10 cellular contexts compared by ENCODE assay signal in genomic region chr4:151045907-151046306, GRCh38. TPM values are rescaled to one million over a fixed set of nuclear protein-coding genes. Genes with fewer than 3 reads are reported as not detected.
DNase-seq lines count a peak whose midpoint lies in the region; ATAC-seq, FAIRE-seq and TF ChIP-seq lines count a peak whose summit lies in the region.
"Had no signal": no experiment of that assay in that cellular context is flagged by ENCODE, and none has a peak within 500 bp of the region (broad histone marks: within the 10 kb centered on the region; RNA-seq: fewer than 3 reads in every experiment).

No MANE protein-coding gene starts in this region.

- H2AFZ ChIP-seq in Karpas-422 (ENCODE audit: low read length) (no peak overlapping the region), PC-3 (ENCODE audit: low read length) (no peak overlapping the region), HepG2 (ENCODE audit: low read length) (no peak overlapping the region)

- no peak for TF ChIP-seq POLR2A in HepG2 (IDR thresholded peaks at IDR 0.05; ENCODE audit: insufficient read depth in 1 of 2, low read depth in 2 of 2, low read length in 2 of 2)

- H3K9ac ChIP-seq in Karpas-422 (ENCODE audit: low read length) = no peak overlapping the region
- no peak overlapping the region for H3K9ac ChIP-seq in PC-3 (ENCODE audit: low read length)
- no peak overlapping the region for H3K9ac ChIP-seq in HepG2 (ENCODE audit: insufficient read depth, low read depth, low read length)

- FAIRE-seq in HepG2 (lab: Jason Lieb, UNC) = peak; percentile 37

- TF ChIP-seq EP300 in HepG2 (IDR thresholded peaks at IDR 0.05; ENCODE audit: low read depth in 2 of 2, low read length in 2 of 2) = no peak
- TF ChIP-seq EP300 in HepG2 (CRISPR knock-in tag; IDR thresholded peaks at IDR 0.05; ENCODE audit: borderline replicate concordance) = no peak

- H3K9me2 ChIP-seq in Karpas-422 (replicated peaks; ENCODE audit: insufficient read depth, low read length) (no peaks in the 10 kb centered on the region), PC-3 (replicated peaks; ENCODE audit: low read length) (no peaks in the 10 kb centered on the region)

- no peak overlapping the region for H3K4me2 ChIP-seq in Karpas-422 (ENCODE audit: low read depth, low read length, poor library complexity, severe bottlenecking)
- no peak overlapping the region for H3K4me2 ChIP-seq in PC-3 (ENCODE audit: low read length)
- 0 out of 2 replicates have a peak overlapping the region, but pooled peaks have one; percentile 29 for H3K4me2 ChIP-seq in HepG2 (ENCODE audit: low read depth, low read length)

- DNase-seq in NCI-H2107 treated with DMSO at 0.1 percent for 48 hours (lab: John Stamatoyannopoulos, UW; ENCODE audit: unreplicated experiment) (peak; percentile 39), NCI-H2107 (lab: John Stamatoyannopoulos, UW) (no peak), Karpas-422 (peak; percentile 68), PC-3 (peak; percentile 8), HepG2 (ENCODE audit: low spot score) (peak; percentile 31), nucleus accumbens (lab: John Stamatoyannopoulos, UW) (no peak), HPDE6-E6E7 (ENCODE audit: extremely low spot score) (no peak)
- DNase-seq: activated CD4-positive, alpha-beta T cell treated with anti-CD3 and anti-CD28 coated beads, Interleukin-2, amount 50 U/mL, for 4 hours; natural killer cell had no signal

- TF ChIP-seq RAD21 in HepG2 (CRISPR knock-in tag; IDR thresholded peaks at IDR 0.05) = no peak; the same call in 1 of the 2 replicates

- H3K27me3 ChIP-seq in Karpas-422 (ENCODE audit: low read length) (no peaks in the 10 kb centered on the region), PC-3 (ENCODE audit: low read length) (no peaks in the 10 kb centered on the region), HepG2 (ENCODE audit: control insufficient read depth in 1 of 2, insufficient read depth in 2 of 2, low read length in 2 of 2) (no peaks in the 10 kb centered on the region; a peak in 1 of 5 replicates)

- no peak overlapping the region for H3K27ac ChIP-seq in Karpas-422 (ENCODE audit: low read length)
- H3K27ac ChIP-seq in PC-3 (ENCODE audit: low read length) = no peak overlapping the region
- no peak overlapping the region for H3K27ac ChIP-seq in HepG2 (ENCODE audit: extremely low read length, insufficient read depth, low read length)

- in situ Hi-C loops in HepG2 (cut with HindIII; ENCODE audit: extremely low pct_ligation_motif_present, low pct_unique_long_range_greater_than_20kb) = no loop called here

- peak; percentile 27; the same call in 1 of the 2 replicates for ATAC-seq in PC-3
- peak; percentile 90 for ATAC-seq in HepG2
- no peak for ATAC-seq in GM18873 (IDR thresholded peaks at IDR 0.05; ENCODE audit: low FRiP score, unreplicated experiment)
- ATAC-seq: natural killer cell had no signal

- H3K9me3 ChIP-seq in Karpas-422 (ENCODE audit: low read length) (no peaks in the 10 kb centered on the region), PC-3 (ENCODE audit: low read length) (no peaks in the 10 kb centered on the region), HepG2 (ENCODE audit: low read length) (no peaks in the 10 kb centered on the region)

- H3F3A ChIP-seq in PC-3 (ENCODE audit: low read length, unreplicated experiment) = no peaks in the 10 kb centered on the region

- TF ChIP-seq CTCF in PC-3 (conservative IDR thresholded peaks at IDR 0.05; ENCODE audit: low read depth, low read length) (peak; percentile 36; the same call in 1 of the 2 replicates), HepG2 (CRISPR knock-in tag; IDR thresholded peaks at IDR 0.05) (peak; percentile 68)

- no peak overlapping the region for H3K4me3 ChIP-seq in Karpas-422 (ENCODE audit: low read length)
- no peak overlapping the region for H3K4me3 ChIP-seq in PC-3 (ENCODE audit: low read length)
- no peak overlapping the region for H3K4me3 ChIP-seq in HepG2 (replicated peaks in 1 of 3; ENCODE audit: insufficient read depth in 1 of 3, low read depth in 2 of 3, low read length in 3 of 3)

- POLR2A ChIA-PET in PC-3 (lab: Charles Lee; ENCODE audit: unreplicated experiment) (no interaction called here), HepG2 (lab: Yijun Ruan, JAX) (no interaction called here)

- no peaks in the 10 kb centered on the region for H3K36me3 ChIP-seq in Karpas-422 (ENCODE audit: insufficient read depth, low read length)
- H3K36me3 ChIP-seq in PC-3 (ENCODE audit: low read depth, low read length) = no peaks in the 10 kb centered on the region
- no peaks in the 10 kb centered on the region for H3K36me3 ChIP-seq in HepG2 (replicated peaks in 1 of 2; ENCODE audit: control insufficient read depth in 1 of 2, insufficient read depth in 2 of 2, low read length in 2 of 2)

- H3K4me1 ChIP-seq in Karpas-422 (ENCODE audit: low read length) (no peaks in the 10 kb centered on the region), PC-3 (ENCODE audit: insufficient read depth, low read length) (no peaks in the 10 kb centered on the region), HepG2 (ENCODE audit: insufficient read depth, low read length) (peaks cover 18% of the 10 kb centered on the region)

- intact Hi-C loops in PC-3 (cut with micrococcal nuclease) (no loop called here), HepG2 (cut with micrococcal nuclease; ENCODE audit: unreplicated experiment) (no loop called here)

- H4K20me1 ChIP-seq in Karpas-422 (ENCODE audit: insufficient read depth, low read depth, low read length) (no peaks in the 10 kb centered on the region), PC-3 (ENCODE audit: low read length) (no peaks in the 10 kb centered on the region), HepG2 (ENCODE audit: insufficient read depth, low read length) (no peaks in the 10 kb centered on the region)

- CTCF ChIA-PET in PC-3 (lab: Charles Lee) (no interaction called here), HepG2 (lab: Yijun Ruan, JAX; ENCODE audit: low intra/inter-chr PET ratio, low total read pairs) (no interaction called here)

- 0% methylated on average over 3 of the region's 3 CpGs for WGBS in HepG2 (ENCODE audit: low lambda C conversion rate)

- no TSS peak for BruUV-seq in PC-3 (replicated peaks; lab: Mats Ljungman, UMichigan)
- no TSS peak for BruUV-seq in HepG2 (replicated peaks; lab: Mats Ljungman, UMichigan)

- H3K79me2 ChIP-seq in Karpas-422 (ENCODE audit: low read length) (no peaks in the 10 kb centered on the region), PC-3 (ENCODE audit: low read length) (no peaks in the 10 kb centered on the region), HepG2 (ENCODE audit: insufficient read depth, low read length) (no peaks in the 10 kb centered on the region)

RNA-seq across cellular contexts. Expression of gene LRBA, which starts 30.8 kb away (rescaled TPM):
- 113 and 131 TPM in 2 replicates for total RNA-seq in Karpas-422 (2014; rRNA removed; shearing (Covaris generic); ENCODE audit: low replicate concordance)
- total RNA-seq in PC-3 (2014; rRNA removed) = 38.2 and 40.8 TPM in 2 replicates
- 37.2 and 67.1 TPM in 2 replicates for total RNA-seq in HepG2 (2016; rRNA removed; fragmentation: Illumina TruSeq; extraction: Trizol)
- 13.5 and 14.5 TPM in 2 replicates for total RNA-seq in HepG2 (2016; cell fraction: cytosol; rRNA removed; fragmentation: Illumina TruSeq; extraction: Trizol; ENCODE audit: low read depth)
- total RNA-seq in HepG2 (2016; cell fraction: insoluble cytoplasmic fraction; rRNA removed; fragmentation: Illumina TruSeq; extraction: Trizol) = 36.8 and 61.9 TPM in 2 replicates
- 13.6 and 15.8 TPM in 2 replicates for total RNA-seq in HepG2 (2016; cell fraction: membrane; rRNA removed; fragmentation: Illumina TruSeq; extraction: Trizol)
- total RNA-seq in HepG2 (2016; cell fraction: nucleus; rRNA removed; fragmentation: Illumina TruSeq; extraction: Trizol) = 75.4 and 80.4 TPM in 2 replicates
- polyA plus RNA-seq in HepG2 (2011; rRNA removed) = 18.5 and 21.0 TPM in 2 replicates
- 20.5 and 24.1 TPM in 2 replicates for polyA plus RNA-seq in HepG2 (2011; cell fraction: cytosol; rRNA removed)
- polyA plus RNA-seq in HepG2 (2011; cell fraction: nucleus; rRNA removed) = 14.7 and 16.7 TPM in 2 replicates
- 22.3 and 23.6 TPM in 2 replicates for polyA plus RNA-seq in HepG2 (2012)
- 0.95 and 1.0 TPM in 2 replicates for polyA plus RNA-seq in HepG2 (2016; cell fraction: cytosol; fragmentation: Illumina TruSeq; extraction: Trizol; ENCODE audit: low read depth)
- 38.5 and 39.8 TPM in 2 replicates for polyA plus RNA-seq in HepG2 (2016; cell fraction: insoluble cytoplasmic fraction; fragmentation: Illumina TruSeq; extraction: Trizol; ENCODE audit: low read depth)
- polyA plus RNA-seq in HepG2 (2016; cell fraction: membrane; fragmentation: Illumina TruSeq; extraction: Trizol; ENCODE audit: low read depth) = 3.2 and 4.8 TPM in 2 replicates
- 21.6 and 21.9 TPM in 2 replicates for polyA plus RNA-seq in HepG2 (2016; cell fraction: nucleus; fragmentation: Illumina TruSeq; extraction: Trizol; ENCODE audit: insufficient read depth, low read depth)
- polyA minus RNA-seq in HepG2 (2011; rRNA and poly(A)+ RNA removed; ENCODE audit: low replicate concordance) = 85.2 TPM in 2 replicates
- 45.2 and 56.0 TPM in 2 replicates for polyA minus RNA-seq in HepG2 (2011; cell fraction: cytosol; rRNA and poly(A)+ RNA removed)
- polyA minus RNA-seq in HepG2 (2011; cell fraction: nucleus; rRNA and poly(A)+ RNA removed) = 224 and 240 TPM in 2 replicates

RNA-seq across cellular contexts. Expression of gene RPS3A, which starts 53.5 kb away (rescaled TPM):
- 4,097 and 6,606 TPM in 2 replicates for total RNA-seq in Karpas-422 (2014; rRNA removed; shearing (Covaris generic); ENCODE audit: low replicate concordance)
- total RNA-seq in PC-3 (2014; rRNA removed) (560 and 571 TPM in 2 replicates), HepG2 (2016; rRNA removed; fragmentation: Illumina TruSeq; extraction: Trizol) (3,626 and 4,934 TPM in 2 replicates)
- 5,278 and 6,431 TPM in 2 replicates for total RNA-seq in HepG2 (2016; cell fraction: cytosol; rRNA removed; fragmentation: Illumina TruSeq; extraction: Trizol; ENCODE audit: low read depth)
- 3,639 and 4,846 TPM in 2 replicates for total RNA-seq in HepG2 (2016; cell fraction: insoluble cytoplasmic fraction; rRNA removed; fragmentation: Illumina TruSeq; extraction: Trizol)
- total RNA-seq in HepG2 (2016; cell fraction: membrane; rRNA removed; fragmentation: Illumina TruSeq; extraction: Trizol) = 9,738 and 10,914 TPM in 2 replicates
- 1,195 and 1,244 TPM in 2 replicates for total RNA-seq in HepG2 (2016; cell fraction: nucleus; rRNA removed; fragmentation: Illumina TruSeq; extraction: Trizol)
- 2,723 and 3,332 TPM in 2 replicates for polyA plus RNA-seq in HepG2 (2011; rRNA removed)
- 1,940 and 3,073 TPM in 2 replicates for polyA plus RNA-seq in HepG2 (2011; cell fraction: cytosol; rRNA removed)
- polyA plus RNA-seq in HepG2 (2011; cell fraction: nucleus; rRNA removed) = 430 and 645 TPM in 2 replicates
- 3,103 and 3,233 TPM in 2 replicates for polyA plus RNA-seq in HepG2 (2012)
- polyA plus RNA-seq in HepG2 (2016; cell fraction: cytosol; fragmentation: Illumina TruSeq; extraction: Trizol; ENCODE audit: low read depth) = 4,408 and 4,942 TPM in 2 replicates
- 3,704 and 3,862 TPM in 2 replicates for polyA plus RNA-seq in HepG2 (2016; cell fraction: insoluble cytoplasmic fraction; fragmentation: Illumina TruSeq; extraction: Trizol; ENCODE audit: low read depth)
- polyA plus RNA-seq in HepG2 (2016; cell fraction: membrane; fragmentation: Illumina TruSeq; extraction: Trizol; ENCODE audit: low read depth) = 7,339 and 7,526 TPM in 2 replicates
- 1,657 and 1,684 TPM in 2 replicates for polyA plus RNA-seq in HepG2 (2016; cell fraction: nucleus; fragmentation: Illumina TruSeq; extraction: Trizol; ENCODE audit: insufficient read depth, low read depth)
- polyA minus RNA-seq in HepG2 (2011; rRNA and poly(A)+ RNA removed; ENCODE audit: low replicate concordance) = 178 and 224 TPM in 2 replicates
- 648 and 755 TPM in 2 replicates for polyA minus RNA-seq in HepG2 (2011; cell fraction: cytosol; rRNA and poly(A)+ RNA removed)
- polyA minus RNA-seq in HepG2 (2011; cell fraction: nucleus; rRNA and poly(A)+ RNA removed) = 219 and 322 TPM in 2 replicates

Comparison
In these comparisons a context has a peak if more than half of its experiments do, and no peak if none do; other contexts are left out.
1. DNase-seq: peak in NCI-H2107 treated with DMSO at 0.1 percent for 48 hours (single experiment), Karpas-422 (single experiment), PC-3 (single experiment) and HepG2 (single experiment); none in NCI-H2107 (single experiment), nucleus accumbens (0 of 56) and HPDE6-E6E7 (single experiment).